In the genomic region with DNA sequence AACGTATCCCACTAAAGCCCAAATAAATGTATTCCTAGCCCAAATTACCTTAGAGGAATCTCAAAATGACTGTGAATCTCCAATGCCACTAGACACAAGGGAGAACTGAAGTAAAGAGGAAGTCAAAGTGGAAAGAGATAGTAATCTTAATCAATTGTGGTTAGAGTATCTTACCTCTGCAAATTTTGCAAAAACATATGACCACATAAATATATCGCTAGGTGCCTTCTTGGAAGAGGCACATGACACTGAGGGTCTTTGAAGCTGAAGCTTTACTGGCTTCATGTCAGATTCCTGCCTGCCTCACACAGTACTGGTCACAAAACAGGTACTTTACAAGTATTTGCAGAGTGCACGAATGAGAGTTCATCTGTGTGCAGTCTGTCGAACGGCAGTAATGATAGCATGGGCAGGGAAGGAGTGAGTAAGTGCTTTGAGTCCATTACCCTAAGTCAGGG, we compare ENCODE assay signal across 8 cellular contexts.
DNase-seq lines count a peak whose midpoint lies in the region; ATAC-seq lines count a peak whose summit lies in the region.

No MANE protein-coding gene starts in this region.

- no peaks in the 10 kb centered on the region for H3K27me3 Mint-ChIP-seq in activated CD4-positive, alpha-beta T cell treated with anti-CD3 and anti-CD28 coated beads, Interleukin-2, amount 10 ng/mL, durations not matched to agents 24 days and 14 days

- H3K4me1 Mint-ChIP-seq in activated CD4-positive, alpha-beta T cell treated with anti-CD3 and anti-CD28 coated beads, Interleukin-2, amount 10 ng/mL, durations not matched to agents 24 days and 14 days = peaks cover 46% of the 10 kb centered on the region
- H3K4me1 Mint-ChIP-seq in stimulated activated effector memory CD8-positive, alpha-beta T cell treated with anti-CD3 and anti-CD28 coated beads, Interleukin-12 subunit alpha, Interleukin-12 subunit beta, amount 100 ng/mL, for 72 hours = peaks cover 32% of the 10 kb centered on the region

- intact Hi-C loops in activated CD4-positive, alpha-beta T cell treated with anti-CD3 and anti-CD28 coated beads, Interleukin-2, amount 10 ng/mL, durations not matched to agents 24 days and 14 days (cut with micrococcal nuclease) = loop anchor here (1.0 to 10.0 kb wide), 6 partner anchors 36 to 276 kb away; a partner anchor contains a TSS

- H3K9me3 Mint-ChIP-seq in activated CD4-positive, alpha-beta T cell treated with anti-CD3 and anti-CD28 coated beads, Interleukin-2, amount 10 ng/mL, durations not matched to agents 24 days and 14 days = peaks cover 26% of the 10 kb centered on the region
- peaks cover 5% of the 10 kb centered on the region for H3K9me3 Mint-ChIP-seq in stimulated activated effector memory CD8-positive, alpha-beta T cell treated with anti-CD3 and anti-CD28 coated beads, Interleukin-12 subunit alpha, Interleukin-12 subunit beta, amount 100 ng/mL, for 72 hours

- peak; percentile 50 for ATAC-seq in HG03521 (IDR thresholded peaks at IDR 0.05; ENCODE audit: unreplicated experiment)
- ATAC-seq in stimulated activated effector memory CD8-positive, alpha-beta T cell treated with anti-CD3 and anti-CD28 coated beads, Interleukin-12 subunit alpha, Interleukin-12 subunit beta, amount 100 ng/mL, for 72 hours = peak; percentile 70
- ATAC-seq in GM18520 (IDR thresholded peaks at IDR 0.05; ENCODE audit: unreplicated experiment) = no peak

- H3K4me3 Mint-ChIP-seq in activated CD4-positive, alpha-beta T cell treated with anti-CD3 and anti-CD28 coated beads, Interleukin-2, amount 10 ng/mL, durations not matched to agents 24 days and 14 days = peak overlapping the region; percentile 42
- no peak overlapping the region for H3K4me3 Mint-ChIP-seq in stimulated activated effector memory CD8-positive, alpha-beta T cell treated with anti-CD3 and anti-CD28 coated beads, Interleukin-12 subunit alpha, Interleukin-12 subunit beta, amount 100 ng/mL, for 72 hours

- H3K27ac Mint-ChIP-seq in activated CD4-positive, alpha-beta T cell treated with anti-CD3 and anti-CD28 coated beads, Interleukin-2, amount 10 ng/mL, durations not matched to agents 24 days and 14 days = peak overlapping the region; percentile 47
- H3K27ac Mint-ChIP-seq in stimulated activated effector memory CD8-positive, alpha-beta T cell treated with anti-CD3 and anti-CD28 coated beads, Interleukin-12 subunit alpha, Interleukin-12 subunit beta, amount 100 ng/mL, for 72 hours = peak overlapping the region; percentile 21

- H3K36me3 Mint-ChIP-seq in activated CD4-positive, alpha-beta T cell treated with anti-CD3 and anti-CD28 coated beads, Interleukin-2, amount 10 ng/mL, durations not matched to agents 24 days and 14 days (ENCODE audit: low read depth) = peaks cover 10% of the 10 kb centered on the region
- no peaks in the 10 kb centered on the region for H3K36me3 Mint-ChIP-seq in stimulated activated effector memory CD8-positive, alpha-beta T cell treated with anti-CD3 and anti-CD28 coated beads, Interleukin-12 subunit alpha, Interleukin-12 subunit beta, amount 100 ng/mL, for 72 hours

- peak; percentile 82 for DNase-seq in activated CD4-positive, alpha-beta T cell treated with anti-CD3 and anti-CD28 coated beads, Interleukin-2, amount 10 ng/mL, durations not matched to agents 24 days and 14 days
- no peak for DNase-seq in activated CD4-positive, alpha-beta T cell treated with anti-CD3 and anti-CD28 coated beads, Interleukin-2, amount 50 U/mL, for 4 hours
- peak; percentile 11 for DNase-seq in activated CD4-positive, alpha-beta T cell treated with anti-CD3 and anti-CD28 coated beads, Interleukin-2, amount 50 U/mL, for 1 hour
- DNase-seq in stimulated activated effector memory CD8-positive, alpha-beta T cell treated with anti-CD3 and anti-CD28 coated beads, Interleukin-12 subunit alpha, Interleukin-12 subunit beta, amount 100 ng/mL, for 72 hours (ENCODE audit: low spot score in 2 of 2) = no peak
- DNase-seq in AG08396 (ENCODE audit: low spot score) (no peak), NCI-H510A (lab: John Stamatoyannopoulos, UW) (no peak)

Comparison
In these comparisons a context has a peak if more than half of its experiments do, and no peak if none do; other contexts are left out.
1. DNase-seq: peak in activated CD4-positive, alpha-beta T cell treated with anti-CD3 and anti-CD28 coated beads, Interleukin-2, amount 10 ng/mL, durations not matched to agents 24 days and 14 days (single experiment) and activated CD4-positive, alpha-beta T cell treated with anti-CD3 and anti-CD28 coated beads, Interleukin-2, amount 50 U/mL, for 1 hour (single experiment); none in activated CD4-positive, alpha-beta T cell treated with anti-CD3 and anti-CD28 coated beads, Interleukin-2, amount 50 U/mL, for 4 hours (0 of 2), stimulated activated effector memory CD8-positive, alpha-beta T cell treated with anti-CD3 and anti-CD28 coated beads, Interleukin-12 subunit alpha, Interleukin-12 subunit beta, amount 100 ng/mL, for 72 hours (0 of 2), AG08396 (single experiment) and NCI-H510A (single experiment).